ENCODE assay signal across 28 cellular contexts in genomic region chr14:84809158-84809557, GRCh38.
"Had no signal": no experiment of that assay in that cellular context is flagged by ENCODE, and none has a peak within 500 bp of the region (broad histone marks: within the 10 kb centered on the region; RNA-seq: fewer than 3 reads in every experiment).

No MANE protein-coding gene starts in this region.

- DNase-seq: activated B cell treated with CpG ODN at 0.5 μM for 24 hours; activated CD4-positive, alpha-beta memory T cell treated with anti-CD3 and anti-CD28 coated beads, Interleukin-2, amount 10 ng/mL, durations not matched to agents 7 days and 5 days; activated CD4-positive, alpha-beta T cell treated with anti-CD3 and anti-CD28 coated beads for 4 hours; activated CD4-positive, alpha-beta T cell treated with anti-CD3 and anti-CD28 coated beads, Interleukin-2, amount 10 ng/mL, durations not matched to agents 24 days and 14 days; activated CD4-positive, alpha-beta T cell treated with anti-CD3 and anti-CD28 coated beads, Interleukin-2, amount 50 U/mL, for 1 hour; activated CD4-positive, alpha-beta T cell treated with anti-CD3 and anti-CD28 coated beads, Interleukin-2, amount 50 U/mL, for 4 hours; activated CD4-positive, CD25-positive, alpha-beta regulatory T cell treated with anti-CD3 and anti-CD28 coated beads, Interleukin-2, amount 50 U/mL, for 72 hours; activated CD8-positive, alpha-beta memory T cell treated with anti-CD3 and anti-CD28 coated beads for 24 hours; activated CD8-positive, alpha-beta memory T cell treated with anti-CD3 and anti-CD28 coated beads, Interleukin-2, amount 10 ng/mL, durations not matched to agents 7 days and 5 days; activated CD8-positive, alpha-beta memory T cell treated with anti-CD3 and anti-CD28 coated beads, Interleukin-2, amount 50 U/mL, for 48 hours; activated CD8-positive, alpha-beta T cell treated with anti-CD3 and anti-CD28 coated beads, Interleukin-2, amount 10 ng/mL, durations not matched to agents 7 days and 5 days; activated effector memory CD4-positive, alpha-beta T cell treated with Interleukin-2 at 50 U/mL for 16 hours; activated gamma-delta T cell; activated naive CD4-positive, alpha-beta T cell treated with anti-CD3 and anti-CD28 coated beads, Interleukin-2, amount 10 ng/mL, durations not matched to agents 7 days and 5 days; activated naive CD4-positive, alpha-beta T cell treated with Interleukin-2 at 50 U/mL for 16 hours; activated naive CD8-positive, alpha-beta T cell treated with anti-CD3 and anti-CD28 coated beads, Interleukin-2, amount 10 ng/mL, durations not matched to agents 7 days and 5 days; activated naive CD8-positive, alpha-beta T cell treated with anti-CD3 and anti-CD28 coated beads, Interleukin-2, amount 50 U/mL, for 24 hours; activated T-cell treated with anti-CD3 and anti-CD28 coated beads, Interleukin-2, amount 50 U/mL, for 24 hours; activated T-cell treated with anti-CD3 and anti-CD28 coated beads, Interleukin-2, amount 50 U/mL, for 48 hours; amniotic stem cell; aorta; body of pancreas; brain microvascular endothelial cell; central memory CD4-positive, alpha-beta T cell; T-helper 2 cell; T-helper 9 cell had no signal

- H3K4me3 ChIP-seq: body of pancreas, breast epithelium had no signal

- H3K36me3 ChIP-seq: brain microvascular endothelial cell, breast epithelium had no signal

- H3K27ac ChIP-seq: body of pancreas, brain microvascular endothelial cell, breast epithelium, VCaP had no signal

- H3K9me3 ChIP-seq: body of pancreas, breast epithelium had no signal

- H3K27me3 ChIP-seq: body of pancreas, brain microvascular endothelial cell, breast epithelium had no signal

- H3K4me1 ChIP-seq: breast epithelium had no signal
